11 cellular contexts compared by ENCODE assay signal in the genomic region with DNA sequence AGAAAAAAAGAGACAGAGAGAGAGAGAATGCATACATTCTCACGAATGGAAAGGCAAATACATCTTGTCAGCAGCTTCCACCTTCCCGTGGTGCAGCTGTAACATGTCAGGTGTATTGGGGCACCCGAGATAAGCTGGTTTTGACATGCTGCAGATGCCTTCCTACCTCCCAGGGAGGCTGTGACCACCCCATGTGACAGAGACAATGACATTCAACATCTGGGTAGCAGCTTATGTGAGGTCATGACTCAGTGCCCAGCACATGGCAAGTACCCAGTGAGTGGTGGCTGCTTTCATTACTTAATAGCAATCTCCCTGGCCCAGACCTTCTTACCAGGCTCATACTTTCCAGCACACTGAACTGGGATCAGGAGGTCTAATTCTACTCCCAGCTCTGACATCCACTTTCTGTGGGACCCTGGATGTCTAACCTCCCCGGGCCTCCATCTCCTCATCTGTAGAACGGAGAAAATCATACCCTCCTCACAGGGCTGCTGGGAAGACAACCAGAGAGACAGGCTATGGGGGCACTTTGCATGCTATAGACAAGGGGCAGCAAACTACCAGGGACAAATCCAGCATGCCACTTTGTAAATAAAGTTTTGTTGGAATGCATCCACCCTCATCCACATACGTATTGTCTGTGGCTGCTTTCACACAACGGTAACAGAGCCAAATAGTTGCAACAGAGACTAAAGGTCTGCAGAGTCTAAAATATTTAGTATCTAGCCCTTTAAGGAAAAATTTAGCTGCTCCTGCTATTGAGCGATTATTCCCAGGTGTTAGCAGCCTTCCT. TPM values are rescaled to one million over a fixed set of nuclear protein-coding genes. Genes with fewer than 3 reads are reported as not detected.
DNase-seq lines count a peak whose midpoint lies in the region; ATAC-seq, FAIRE-seq and TF ChIP-seq lines count a peak whose summit lies in the region.
"Had no signal": no experiment of that assay in that cellular context is flagged by ENCODE, and none has a peak within 500 bp of the region (broad histone marks: within the 10 kb centered on the region; RNA-seq: fewer than 3 reads in every experiment).

No MANE protein-coding gene starts in this region.

- DNase-seq in breast epithelium (ENCODE audit: low spot score in 2 of 2): no peak
- DNase-seq in MCF 10A (ENCODE audit: unreplicated experiment): no peak
- DNase-seq in astrocyte (ENCODE audit: low read depth): no peak
- peak; percentile 80 for DNase-seq in islet precursor cell
- no peak for DNase-seq in type B pancreatic cell (ENCODE audit: extremely low spot score, unreplicated experiment)
- no peak for DNase-seq in NCI-H187 (lab: John Stamatoyannopoulos, UW)
- DNase-seq in aorta: no peak

- no peaks in the 10 kb centered on the region for H3K9me3 ChIP-seq in breast epithelium
- H3K9me3 ChIP-seq in astrocyte (ENCODE audit: insufficient read depth, low read depth, low read length): no peaks in the 10 kb centered on the region
- peaks cover 2% of the 10 kb centered on the region for H3K9me3 ChIP-seq in aorta (ENCODE audit: control insufficient read depth, low read length)
- H3K9me3 ChIP-seq: ascending aorta, gastroesophageal sphincter had no signal

- H3K27ac Mint-ChIP-seq in MCF 10A (ENCODE audit: low read depth, unreplicated experiment) (no peak overlapping the region), astrocyte (ENCODE audit: unreplicated experiment) (peak overlapping the region; percentile 26), type B pancreatic cell (peak overlapping the region; percentile 96)

- H3K4me3 Mint-ChIP-seq in MCF 10A (ENCODE audit: unreplicated experiment) (no peak overlapping the region), astrocyte (ENCODE audit: unreplicated experiment) (no peak overlapping the region), type B pancreatic cell (peak overlapping the region; percentile 76)

- TF ChIP-seq CTCF in breast epithelium (IDR thresholded peaks at IDR 0.05): no peak
- TF ChIP-seq CTCF in MCF 10A (IDR thresholded peaks at IDR 0.05; ENCODE audit: unreplicated experiment): no peak
- TF ChIP-seq CTCF in astrocyte (IDR thresholded peaks at IDR 0.05; ENCODE audit: insufficient read depth, low read depth, low read length): no peak
- TF ChIP-seq CTCF in type B pancreatic cell (conservative IDR thresholded peaks at IDR 0.05): no peak

- H3K27me3 Mint-ChIP-seq in MCF 10A (ENCODE audit: insufficient read depth, unreplicated experiment) (peaks cover 17% of the 10 kb centered on the region), astrocyte (ENCODE audit: low read depth, unreplicated experiment) (peaks cover 7% of the 10 kb centered on the region), type B pancreatic cell (no peaks in the 10 kb centered on the region)

- no peak for TF ChIP-seq POLR2A in breast epithelium (IDR thresholded peaks at IDR 0.05)

- no TSS peak for BruUV-seq in MCF 10A (replicated peaks; lab: Mats Ljungman, UMichigan)

- no peak overlapping the region for H3K9ac ChIP-seq in astrocyte (ENCODE audit: low read length)

- CTCF ChIA-PET in MCF 10A (lab: Yijun Ruan, JAX): interaction anchor here (0.8 to 1.2 kb wide), 2 partner anchors 281 to 310 kb away, joined by 3 read pairs; no protein-coding TSS in a partner anchor

- no peak overlapping the region for H3K4me3 ChIP-seq in breast epithelium
- H3K4me3 ChIP-seq in astrocyte (ENCODE audit: insufficient read depth, low read depth, low read length): no peak overlapping the region
- no peak overlapping the region for H3K4me3 ChIP-seq in aorta (ENCODE audit: low read length in 2 of 2)
- H3K4me3 ChIP-seq: ascending aorta, gastroesophageal sphincter had no signal

- H3K4me1 Mint-ChIP-seq in MCF 10A (ENCODE audit: insufficient read depth, unreplicated experiment): no peaks in the 10 kb centered on the region
- H3K4me1 Mint-ChIP-seq in astrocyte (ENCODE audit: low read depth, unreplicated experiment): peaks cover 27% of the 10 kb centered on the region
- H3K4me1 Mint-ChIP-seq in type B pancreatic cell (ENCODE audit: unreplicated experiment): peaks cover 36% of the 10 kb centered on the region

- no peak for FAIRE-seq in astrocyte (lab: Jason Lieb, UNC)
- FAIRE-seq: A204.1 had no signal

- H2AFZ ChIP-seq in astrocyte (ENCODE audit: low read depth, low read length): no peak overlapping the region

- no peaks in the 10 kb centered on the region for H3K27me3 ChIP-seq in breast epithelium
- peaks cover 6% of the 10 kb centered on the region for H3K27me3 ChIP-seq in astrocyte (ENCODE audit: insufficient read depth, low read length)
- no peaks in the 10 kb centered on the region for H3K27me3 ChIP-seq in aorta (ENCODE audit: control insufficient read depth in 1 of 2, insufficient read depth in 2 of 2, low read length in 1 of 2)
- H3K27me3 ChIP-seq: ascending aorta had no signal

- no peaks in the 10 kb centered on the region for H3K79me2 ChIP-seq in astrocyte (ENCODE audit: insufficient read depth, low read length)

- POLR2A ChIA-PET in MCF 10A (lab: Yijun Ruan, JAX): no interaction called here

- no peaks in the 10 kb centered on the region for H3K36me3 ChIP-seq in breast epithelium
- H3K36me3 ChIP-seq in astrocyte (ENCODE audit: insufficient read depth, low read length): no peaks in the 10 kb centered on the region
- no peaks in the 10 kb centered on the region for H3K36me3 ChIP-seq in aorta (ENCODE audit: control insufficient read depth in 1 of 2, insufficient read depth in 2 of 2, low read length in 1 of 2)
- H3K36me3 ChIP-seq: ascending aorta, gastroesophageal sphincter had no signal

- no peaks in the 10 kb centered on the region for H4K20me1 ChIP-seq in astrocyte (ENCODE audit: insufficient read depth, low read length)

- H3K27ac ChIP-seq in breast epithelium (peak overlapping the region; percentile 74 to 81), astrocyte (ENCODE audit: low read depth, low read length) (no peak overlapping the region), aorta (ENCODE audit: low read depth in 1 of 2, low read length in 2 of 2) (no peak overlapping the region)
- H3K27ac ChIP-seq: ascending aorta, gastroesophageal sphincter had no signal

- H3K4me1 ChIP-seq in breast epithelium: peaks cover 0 to 8% of the 10 kb centered on the region in 2 donors
- peaks cover 5% of the 10 kb centered on the region for H3K4me1 ChIP-seq in astrocyte (ENCODE audit: insufficient read depth, low read length)
- H3K4me1 ChIP-seq in aorta (ENCODE audit: control insufficient read depth in 1 of 2, insufficient read depth in 2 of 2, low read length in 2 of 2): no peaks in the 10 kb centered on the region
- H3K4me1 ChIP-seq: ascending aorta had no signal

- ATAC-seq in aorta (ENCODE audit: low FRiP score): no peak
- no peak for ATAC-seq in GM19328 (IDR thresholded peaks at IDR 0.05; ENCODE audit: unreplicated experiment)
- ATAC-seq: gastroesophageal sphincter had no signal

- H3K4me2 ChIP-seq in astrocyte (ENCODE audit: low read length): no peak overlapping the region

- H3K36me3 Mint-ChIP-seq in MCF 10A (ENCODE audit: insufficient read depth, unreplicated experiment) (no peaks in the 10 kb centered on the region), astrocyte (ENCODE audit: low read depth, unreplicated experiment) (no peaks in the 10 kb centered on the region), type B pancreatic cell (no peaks in the 10 kb centered on the region)

- H3K9me3 Mint-ChIP-seq in MCF 10A (ENCODE audit: unreplicated experiment) (peaks cover 8% of the 10 kb centered on the region), astrocyte (ENCODE audit: unreplicated experiment) (no peaks in the 10 kb centered on the region), type B pancreatic cell (no peaks in the 10 kb centered on the region)

- intact Hi-C loops in breast epithelium (cut with DNase I; ENCODE audit: low total_unique reads) (no loop called here), MCF 10A (cut with micrococcal nuclease) (loop anchor here (10.0 kb wide), 1 partner anchor 1178 kb away; no protein-coding TSS in a partner anchor), aorta (cut with DNase I) (no loop called here)

- WGBS in aorta, 2 donors: 74% methylated on average over 8 of the region's 8 CpGs

RNA-seq across cellular contexts. Expression of gene ZBTB40, which starts 38.5 kb away (rescaled TPM):
- total RNA-seq in breast epithelium (10 to 100 TPM; 15.7 to 24.6 (median 22.0) TPM), MCF 10A (2022) (20.4 and 25.2 TPM in 2 replicates), astrocyte (13.4 and 15.3 TPM in 2 replicates), type B pancreatic cell (ENCODE audit: low replicate concordance) (26.9 and 27.3 TPM in 2 replicates), aorta (10 to 100 TPM; 21.2 to 24.9 TPM)
- 10 to 100 TPM in 1 of 2 donors, 1 to 10 TPM in 1; 4.4 to 19.3 TPM for polyA plus RNA-seq in aorta

Comparison
In these comparisons a context has a peak if more than half of its experiments do, and no peak if none do; other contexts are left out.
1. H3K27ac ChIP-seq: peak in breast epithelium (2 of 2); none in astrocyte (single experiment) and aorta (0 of 2).